1 cellular context compared by ENCODE assay signal in genomic region chr10:117477961-117478670, GRCh38.
TF ChIP-seq lines count a peak whose summit lies in the region.

No MANE protein-coding gene starts in this region.

TF ChIP-seq in SK-N-SH, 30 proteins besides CTCF, POLR2A, EP300 and RAD21 (continued from another document):
- TF ChIP-seq REST (IDR thresholded peaks at IDR 0.05; ENCODE audit: low read depth, low read length) = no peak
